16 cellular contexts compared by ENCODE assay signal in genomic region chr5:79976759-79977515, GRCh38. TPM values are rescaled to one million over a fixed set of nuclear protein-coding genes. Genes with fewer than 3 reads are reported as not detected.
DNase-seq lines count a peak whose midpoint lies in the region; ATAC-seq, FAIRE-seq and TF ChIP-seq lines count a peak whose summit lies in the region.
"Had no signal": no experiment of that assay in that cellular context is flagged by ENCODE, and none has a peak within 500 bp of the region (broad histone marks: within the 10 kb centered on the region; RNA-seq: fewer than 3 reads in every experiment).

No MANE protein-coding gene starts in this region.

- no peak overlapping the region for H3K9ac ChIP-seq in keratinocyte (ENCODE audit: control insufficient read depth, extremely low read depth, insufficient read depth, low read length)

- H2AFZ ChIP-seq in keratinocyte (ENCODE audit: control insufficient read depth, low read length) = no peak overlapping the region
- H2AFZ ChIP-seq: GM23338 had no signal

- peak; percentile 32 for FAIRE-seq in D721Med (lab: Jason Lieb, UNC)
- peak; percentile 17 for FAIRE-seq in keratinocyte (lab: Jason Lieb, UNC)
- FAIRE-seq: GM12892 had no signal

- TF ChIP-seq CTCF in D721Med (IDR thresholded peaks at IDR 0.05; ENCODE audit: insufficient read depth, missing control alignments) = no peak
- TF ChIP-seq CTCF in choroid plexus epithelial cell (conservative IDR thresholded peaks at IDR 0.05; ENCODE audit: low read depth, low read length) = no peak
- TF ChIP-seq CTCF in keratinocyte (optimal IDR thresholded peaks at IDR 0.05 in 1 of 3, IDR thresholded peaks at IDR 0.05 in 1 of 3, conservative IDR thresholded peaks at IDR 0.05 in 1 of 3; ENCODE audit: extremely low read depth in 1 of 3, insufficient read depth in 2 of 3, low read length in 3 of 3) = no peak

- H3K4me1 Mint-ChIP-seq in activated CD4-positive, alpha-beta T cell treated with anti-CD3 and anti-CD28 coated beads for 36 hours = peaks cover 14% of the 10 kb centered on the region
- H3K4me1 Mint-ChIP-seq: CD14-positive monocyte had no signal

- no peak for ATAC-seq in activated CD4-positive, alpha-beta T cell treated with anti-CD3 and anti-CD28 coated beads for 36 hours
- ATAC-seq in GM21423 (IDR thresholded peaks at IDR 0.05; ENCODE audit: unreplicated experiment) = no peak
- ATAC-seq: CD8-positive, alpha-beta T cell; GM23338 had no signal

- CTCF ChIA-PET in activated CD4-positive, alpha-beta T cell treated with anti-CD3 and anti-CD28 coated beads for 36 hours (lab: Charles Lee) = interaction anchor here (0.7 kb wide), 1 partner anchor 171 kb away, joined by 3 read pairs; no protein-coding TSS in a partner anchor

- intact Hi-C loops in activated CD4-positive, alpha-beta T cell treated with anti-CD3 and anti-CD28 coated beads for 36 hours (cut with DNase I, micrococcal nuclease) = no loop called here

- H3K9me3 Mint-ChIP-seq in activated CD4-positive, alpha-beta T cell treated with anti-CD3 and anti-CD28 coated beads for 36 hours (ENCODE audit: low read depth) = no peaks in the 10 kb centered on the region
- H3K9me3 Mint-ChIP-seq: CD14-positive monocyte; CD8-positive, alpha-beta T cell; GM23338 had no signal

- no peaks in the 10 kb centered on the region for H3K9me1 ChIP-seq in keratinocyte (ENCODE audit: control insufficient read depth, extremely low read depth, insufficient read depth, low read length)

- no peaks in the 10 kb centered on the region for H4K20me1 ChIP-seq in keratinocyte (ENCODE audit: control insufficient read depth, extremely low read depth, insufficient read depth, low read length)

- no peak overlapping the region for H3K27ac ChIP-seq in keratinocyte (ENCODE audit: control insufficient read depth, insufficient read depth, low read length)
- H3K27ac ChIP-seq: 22Rv1 had no signal

- dilution Hi-C loops in keratinocyte (cut with MboI; ENCODE audit: extremely low pct_ligation_motif_present, low sequenced_read_pairs) = no loop called here

- peaks cover 4 to 7% of the 10 kb centered on the region in 2 experiments for H3K36me3 ChIP-seq in keratinocyte (ENCODE audit: control insufficient read depth in 2 of 2, extremely low read depth in 1 of 2, insufficient read depth in 2 of 2, low read length in 2 of 2)

- POLR2A ChIA-PET in activated CD4-positive, alpha-beta T cell treated with anti-CD3 and anti-CD28 coated beads for 36 hours (lab: Charles Lee) = interaction anchor here (0.6 kb wide), 1 partner anchor 818 kb away, joined by 4 read pairs; no protein-coding TSS in a partner anchor

- H3K4me3 Mint-ChIP-seq in activated CD4-positive, alpha-beta T cell treated with anti-CD3 and anti-CD28 coated beads for 36 hours = no peak overlapping the region
- H3K4me3 Mint-ChIP-seq: CD14-positive monocyte; CD8-positive, alpha-beta T cell; GM23338 had no signal

- H3K36me3 Mint-ChIP-seq in activated CD4-positive, alpha-beta T cell treated with anti-CD3 and anti-CD28 coated beads for 36 hours (ENCODE audit: low read depth) = peaks cover 41% of the 10 kb centered on the region

- peak overlapping the region; percentile 53 for H3K27ac Mint-ChIP-seq in activated CD4-positive, alpha-beta T cell treated with anti-CD3 and anti-CD28 coated beads for 36 hours
- H3K27ac Mint-ChIP-seq: CD14-positive monocyte; CD8-positive, alpha-beta T cell; GM23338 had no signal

- no peak overlapping the region for H3K4me2 ChIP-seq in keratinocyte (ENCODE audit: control insufficient read depth, extremely low read depth, insufficient read depth, low read depth, low read length)
- H3K4me2 ChIP-seq: GM23338 had no signal

- no peak for DNase-seq in activated CD4-positive, alpha-beta T cell treated with anti-CD3 and anti-CD28 coated beads for 36 hours
- DNase-seq in activated CD4-positive, alpha-beta T cell treated with anti-CD3 and anti-CD28 coated beads for 48 hours = no peak
- DNase-seq in D721Med (ENCODE audit: insufficient read length, low spot score) (no peak), choroid plexus epithelial cell (ENCODE audit: low read depth) (peak; percentile 2), keratinocyte (ENCODE audit: low read depth, low spot score) (no peak)
- no peak for DNase-seq in activated naive CD4-positive, alpha-beta T cell treated with Interleukin-2 at 50 U/mL for 16 hours
- DNase-seq: CD8-positive, alpha-beta T cell; COR-L47; DND-41; GDM1; H7 had no signal

- no peaks in the 10 kb centered on the region for H3K79me2 ChIP-seq in keratinocyte (ENCODE audit: control insufficient read depth, insufficient read depth, low read length)

- no peaks in the 10 kb centered on the region for H3K27me3 Mint-ChIP-seq in activated CD4-positive, alpha-beta T cell treated with anti-CD3 and anti-CD28 coated beads for 36 hours

- no peaks in the 10 kb centered on the region for H3K9me3 ChIP-seq in keratinocyte (ENCODE audit: control insufficient read depth, low read depth, low read length)

- H3K4me3 ChIP-seq in choroid plexus epithelial cell (ENCODE audit: low read depth, low read length) (no peak overlapping the region), keratinocyte (ENCODE audit: control insufficient read depth in 2 of 3, extremely low read depth in 1 of 3, insufficient read depth in 2 of 3, low read depth in 1 of 3, low read length in 3 of 3) (no peak overlapping the region)
- H3K4me3 ChIP-seq: GM23338 had no signal

- H3K4me1 ChIP-seq in keratinocyte (ENCODE audit: control insufficient read depth, extremely low read depth, insufficient read depth, low read length) = peaks cover 18% of the 10 kb centered on the region

- no peaks in the 10 kb centered on the region for H3K27me3 ChIP-seq in keratinocyte (ENCODE audit: control insufficient read depth, extremely low read depth, insufficient read depth, low read length)

RNA-seq across cellular contexts. Expression of gene MTX3, which starts 14.1 kb away (rescaled TPM):
- 10 to 100 TPM; 11.9 to 14.3 TPM for total RNA-seq in activated CD4-positive, alpha-beta T cell treated with anti-CD3 and anti-CD28 coated beads for 36 hours
- 10.0 to 14.3 TPM (median 11.1 TPM) in 3 replicates for polyA plus RNA-seq in keratinocyte
- 3.3 TPM for polyA plus RNA-seq in keratinocyte (2011; ENCODE audit: low read depth)
- 5.1 and 10.2 TPM in 2 replicates for polyA plus RNA-seq in keratinocyte (2011; cell fraction: cytosol; rRNA removed)
- polyA plus RNA-seq in keratinocyte (2011; cell fraction: nucleus; rRNA removed) = 12.9 and 16.7 TPM in 2 replicates
- 5.9 and 7.5 TPM in 2 replicates for polyA plus RNA-seq in keratinocyte (2012; ENCODE audit: low replicate concordance)
- 6.7 to 13.5 TPM (median 9.8 TPM) in 3 replicates for polyA minus RNA-seq in keratinocyte
- 9.6 TPM for polyA minus RNA-seq in keratinocyte (2011; cell fraction: cytosol; rRNA and poly(A)+ RNA removed)
- polyA minus RNA-seq in keratinocyte (2011; cell fraction: nucleus; rRNA and poly(A)+ RNA removed) = 9.5 and 16.8 TPM in 2 replicates

RNA-seq across cellular contexts. Expression of gene THBS4, which starts 58.2 kb away (rescaled TPM):
- 1 to 10 TPM; 2.1 to 2.3 TPM for total RNA-seq in activated CD4-positive, alpha-beta T cell treated with anti-CD3 and anti-CD28 coated beads for 36 hours
- 0.27 to 0.47 TPM (median 0.46 TPM) in 3 replicates for polyA plus RNA-seq in keratinocyte
- polyA plus RNA-seq in keratinocyte (2011; ENCODE audit: low read depth) = 0.32 TPM
- polyA plus RNA-seq in keratinocyte (2011; cell fraction: cytosol; rRNA removed) = 0.26 and 0.50 TPM in 2 replicates
- 0.57 and 1.4 TPM in 2 replicates for polyA plus RNA-seq in keratinocyte (2011; cell fraction: nucleus; rRNA removed)
- 0.13 and 0.31 TPM in 2 replicates for polyA plus RNA-seq in keratinocyte (2012; ENCODE audit: low replicate concordance)
- 0.66 to 0.92 TPM in 2 of 3 replicates, not detected in the other for polyA minus RNA-seq in keratinocyte
- polyA minus RNA-seq in keratinocyte (2011; cell fraction: cytosol; rRNA and poly(A)+ RNA removed) = not detected
- polyA minus RNA-seq in keratinocyte (2011; cell fraction: nucleus; rRNA and poly(A)+ RNA removed) = 0.85 TPM in 1 of 2 replicates, not detected in the other
- total RNA-seq: CD8-positive, alpha-beta T cell had no signal
- polyA plus RNA-seq: CD14-positive monocyte had no signal
